Comparison of ENCODE assay signal across 20 cellular contexts in the genomic region with DNA sequence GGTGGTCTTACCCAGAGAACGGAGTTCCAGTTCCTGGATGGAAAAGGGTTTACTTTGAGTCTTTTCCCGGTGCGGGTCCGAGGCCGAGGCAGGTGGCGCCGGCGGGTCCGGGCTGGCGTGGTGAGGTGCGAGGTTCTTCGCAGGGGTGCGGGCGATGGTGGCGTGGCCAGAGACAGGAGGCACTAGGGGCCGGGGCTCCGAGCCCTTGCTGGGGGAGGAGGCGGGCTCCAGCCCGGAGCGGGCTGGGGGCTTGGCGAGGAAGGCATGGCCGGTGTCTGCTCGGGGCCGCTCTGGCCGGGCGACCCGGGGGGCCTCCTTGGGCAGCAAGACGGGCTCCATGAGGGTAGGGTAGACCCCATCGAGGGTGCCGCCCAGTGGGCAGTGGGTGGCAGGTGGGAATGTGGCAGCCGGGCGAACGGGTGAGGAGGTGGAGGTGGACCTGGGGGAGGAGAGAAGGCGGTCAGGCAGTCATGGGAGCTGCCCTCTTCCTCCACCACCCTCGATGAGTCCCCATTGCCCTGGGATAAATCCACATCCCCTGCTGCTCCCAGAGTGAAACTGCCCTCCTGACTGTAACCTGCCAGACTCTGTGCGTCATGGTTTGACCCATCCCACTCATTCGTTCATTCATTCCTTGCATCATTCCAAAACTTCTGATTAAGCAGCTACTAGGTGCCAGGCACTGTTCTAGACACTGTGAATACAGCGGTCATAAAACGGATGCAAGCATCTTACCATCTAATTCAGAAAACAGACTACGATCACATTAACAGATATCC. TPM values are rescaled to one million over a fixed set of nuclear protein-coding genes. Genes with fewer than 3 reads are reported as not detected.
DNase-seq lines count a peak whose midpoint lies in the region; ATAC-seq, FAIRE-seq and TF ChIP-seq lines count a peak whose summit lies in the region.
"Had no signal": no experiment of that assay in that cellular context is flagged by ENCODE, and none has a peak within 500 bp of the region (broad histone marks: within the 10 kb centered on the region; RNA-seq: fewer than 3 reads in every experiment).

No MANE protein-coding gene starts in this region.

- H3K27me3 ChIP-seq in GM23338 (ENCODE audit: insufficient read depth) = no peaks in the 10 kb centered on the region
- no peaks in the 10 kb centered on the region for H3K27me3 ChIP-seq in RWPE2 (ENCODE audit: insufficient read depth, poor library complexity, severe bottlenecking)
- H3K27me3 ChIP-seq in mammary epithelial cell (ENCODE audit: insufficient read depth, low read length) = no peaks in the 10 kb centered on the region
- no peaks in the 10 kb centered on the region for H3K27me3 ChIP-seq in Peyer's patch

- H3K4me3 ChIP-seq in GM23338 = no peak overlapping the region
- H3K4me3 ChIP-seq in RWPE2 (ENCODE audit: severe bottlenecking) = no peak overlapping the region
- H3K4me3 ChIP-seq in mammary epithelial cell (replicated peaks in 1 of 3; ENCODE audit: insufficient read depth in 1 of 3, low read depth in 2 of 3, low read length in 3 of 3) = no peak overlapping the region
- H3K4me3 ChIP-seq in kidney (ENCODE audit: low read length in 2 of 2) = no peak overlapping the region
- no peak overlapping the region for H3K4me3 ChIP-seq in Peyer's patch

- no peak for ATAC-seq in GM23338
- 0 out of 3 replicates have a peak, but pooled peaks have one; percentile 7 for ATAC-seq in RWPE2 (ENCODE audit: low read depth)
- ATAC-seq in WTC11 = no peak
- ATAC-seq in HG02970 (IDR thresholded peaks at IDR 0.05; ENCODE audit: low FRiP score, unreplicated experiment) = no peak

- in situ Hi-C loops in mammary epithelial cell (cut with MboI; ENCODE audit: low sequenced_read_pairs in 2 of 2) = no loop called here

- H3K9me3 Mint-ChIP-seq in GM23338 = no peaks in the 10 kb centered on the region; the same call in 2 of the 3 replicates
- H3K9me3 Mint-ChIP-seq in WTC11 = no peaks in the 10 kb centered on the region
- H3K9me3 Mint-ChIP-seq: CD4-positive, CD25-positive, alpha-beta regulatory T cell had no signal

- H3K79me2 ChIP-seq in GM23338 (replicated peaks; ENCODE audit: insufficient read depth) (no peaks in the 10 kb centered on the region), mammary epithelial cell (ENCODE audit: insufficient read depth, low read length) (no peaks in the 10 kb centered on the region)

- H3K36me3 ChIP-seq in GM23338 (ENCODE audit: insufficient read depth) (peaks cover 6% of the 10 kb centered on the region), RWPE2 (ENCODE audit: low read depth) (peaks cover 81% of the 10 kb centered on the region), mammary epithelial cell (ENCODE audit: insufficient read depth, low read length) (peaks cover 6% of the 10 kb centered on the region), kidney (ENCODE audit: control insufficient read depth in 1 of 2, insufficient read depth in 2 of 2, low read length in 2 of 2) (peaks cover 26 to 43% of the 10 kb centered on the region in 2 donors), Peyer's patch (peaks cover 0 to 84% (median 0%) of the 10 kb centered on the region in 3 donors)

- H3K27me3 Mint-ChIP-seq in GM23338 (ENCODE audit: insufficient read depth, low read depth, poor library complexity) = peaks cover 13% of the 10 kb centered on the region
- no peaks in the 10 kb centered on the region for H3K27me3 Mint-ChIP-seq in WTC11 (ENCODE audit: low read depth)
- H3K27me3 Mint-ChIP-seq: CD4-positive, CD25-positive, alpha-beta regulatory T cell had no signal

- no peak overlapping the region for H3K27ac ChIP-seq in GM23338 (ENCODE audit: low read depth)
- H3K27ac ChIP-seq in RWPE2 (ENCODE audit: poor library complexity, severe bottlenecking) = no peak overlapping the region
- no peak overlapping the region for H3K27ac ChIP-seq in mammary epithelial cell (ENCODE audit: insufficient read depth, low read depth, low read length)
- H3K27ac ChIP-seq in kidney (ENCODE audit: low read depth in 2 of 2, low read length in 2 of 2) = no peak overlapping the region
- no peak overlapping the region for H3K27ac ChIP-seq in Peyer's patch

- POLR2A ChIA-PET in WTC11 (lab: Charles Lee) = no interaction called here

- intact Hi-C loops in mammary epithelial cell (cut with micrococcal nuclease) = no loop called here
- intact Hi-C loops in kidney (cut with DNase I) = loop anchor here (10.0 kb wide), 1 partner anchor 438 kb away; no protein-coding TSS in a partner anchor

- dilution Hi-C loops in mammary epithelial cell (cut with HindIII; ENCODE audit: low sequenced_read_pairs) = no loop called here

- no peaks in the 10 kb centered on the region for H3F3A ChIP-seq in GM23338 (replicated peaks; ENCODE audit: low read depth)

- H3K27ac Mint-ChIP-seq in GM23338 (0 out of 2 replicates have a peak overlapping the region, but pooled peaks have one; percentile 36), WTC11 (no peak overlapping the region; the same call in 1 of the 2 replicates)

- WGBS in mammary epithelial cell (ENCODE audit: low coverage, missing lambda C conversion rate) = 89% methylated on average over 9 of the region's 40 CpGs

- no peak overlapping the region for H3K4me3 Mint-ChIP-seq in GM23338
- no peak overlapping the region for H3K4me3 Mint-ChIP-seq in WTC11

- H2AFZ ChIP-seq in GM23338 (no peak overlapping the region), mammary epithelial cell (ENCODE audit: low read depth, low read length) (no peak overlapping the region)

- no TSS peak for BruUV-seq in mammary epithelial cell (replicated peaks; lab: Mats Ljungman, UMichigan)

- H3K9me3 ChIP-seq in RWPE2 (ENCODE audit: severe bottlenecking) = no peaks in the 10 kb centered on the region
- no peaks in the 10 kb centered on the region for H3K9me3 ChIP-seq in mammary epithelial cell (replicated peaks; ENCODE audit: insufficient read depth, low read length)
- no peaks in the 10 kb centered on the region for H3K9me3 ChIP-seq in kidney (ENCODE audit: control insufficient read depth in 1 of 2, low read length in 2 of 2)
- H3K9me3 ChIP-seq in Peyer's patch = no peaks in the 10 kb centered on the region
- H3K9me3 ChIP-seq: Caco-2 had no signal

- TF ChIP-seq CTCF in GM23338 (conservative IDR thresholded peaks at IDR 0.05; ENCODE audit: low read depth in 2 of 2) (0 out of 4 replicates have a peak, but pooled peaks of 1 of the 2 experiments have one; percentile 5), RWPE2 (IDR thresholded peaks at IDR 0.05; ENCODE audit: poor library complexity, severe bottlenecking) (no peak), mammary epithelial cell (conservative IDR thresholded peaks at IDR 0.05 in 1 of 2, IDR thresholded peaks at IDR 0.05 in 1 of 2; ENCODE audit: extremely low read depth in 1 of 2, insufficient read depth in 1 of 2, low read depth in 1 of 2, low read length in 2 of 2) (no peak), kidney (IDR thresholded peaks at IDR 0.05; ENCODE audit: borderline replicate concordance, extremely low read depth, insufficient read depth) (no peak), WTC11 (IDR thresholded peaks at IDR 0.05) (no peak), Peyer's patch (IDR thresholded peaks at IDR 0.05) (no peak)

- H3K9ac ChIP-seq in mammary epithelial cell (ENCODE audit: insufficient read depth, low read length) = no peak overlapping the region
- no peak overlapping the region for H3K9ac ChIP-seq in kidney (ENCODE audit: low read length in 2 of 2)

- H3K4me2 ChIP-seq in GM23338 (no peak overlapping the region), mammary epithelial cell (ENCODE audit: insufficient read depth, low read depth, low read length) (no peak overlapping the region)

- TF ChIP-seq POLR2A in Peyer's patch (IDR thresholded peaks at IDR 0.05) = no peak

- CTCF ChIA-PET in mammary epithelial cell (lab: Charles Lee; ENCODE audit: low non-redundant PET) = no interaction called here
- CTCF ChIA-PET in WTC11 (lab: Charles Lee) = no interaction called here

- no peak for DNase-seq in GM23338 (ENCODE audit: low spot score)
- no peak for DNase-seq in RWPE2 (ENCODE audit: low spot score)
- peak; percentile 23 for DNase-seq in mammary epithelial cell
- DNase-seq in kidney = peak; percentile 65
- no peak for DNase-seq in WTC11 (ENCODE audit: low spot score)
- DNase-seq in midbrain (lab: John Stamatoyannopoulos, UW) = no peak
- DNase-seq in Peyer's patch = no peak
- DNase-seq: ACHN; AML-193; Caco-2; CD4-positive, CD25-positive, alpha-beta regulatory T cell; DMS153; Karpas-422; MM.1S; NCI-H1105; NCI-H187; NCI-H446 had no signal

- no peaks in the 10 kb centered on the region; the same call in 2 of the 3 replicates for H3K4me1 Mint-ChIP-seq in GM23338
- H3K4me1 Mint-ChIP-seq in WTC11 = no peaks in the 10 kb centered on the region
- H3K4me1 Mint-ChIP-seq: CD4-positive, CD25-positive, alpha-beta regulatory T cell had no signal

- H4K20me1 ChIP-seq in GM23338 (replicated peaks; ENCODE audit: insufficient read depth) (no peaks in the 10 kb centered on the region; the same call in 1 of the 2 replicates), mammary epithelial cell (ENCODE audit: insufficient read depth, low read length) (peaks cover 2% of the 10 kb centered on the region)

- no peak for FAIRE-seq in kidney (lab: Jason Lieb, UNC)
- FAIRE-seq: GM12892, H1 had no signal

- no peaks in the 10 kb centered on the region for H3K9me2 ChIP-seq in GM23338 (ENCODE audit: insufficient read depth)

- H3K4me1 ChIP-seq in GM23338 (ENCODE audit: insufficient read depth) = no peaks in the 10 kb centered on the region
- no peaks in the 10 kb centered on the region for H3K4me1 ChIP-seq in RWPE2 (ENCODE audit: insufficient read depth, poor library complexity, severe bottlenecking)
- H3K4me1 ChIP-seq in mammary epithelial cell (ENCODE audit: insufficient read depth, low read length) = no peaks in the 10 kb centered on the region
- H3K4me1 ChIP-seq in kidney (ENCODE audit: control insufficient read depth in 1 of 2, insufficient read depth in 1 of 2, low read depth in 1 of 2, low read length in 2 of 2) = no peaks in the 10 kb centered on the region
- H3K4me1 ChIP-seq in Peyer's patch = no peaks in the 10 kb centered on the region
- H3K4me1 ChIP-seq: Caco-2 had no signal

- H3K36me3 Mint-ChIP-seq in GM23338 (ENCODE audit: low read depth) (peaks cover 50% of the 10 kb centered on the region), WTC11 (peaks cover 38% of the 10 kb centered on the region)

TF ChIP-seq in GM23338, 12 proteins besides CTCF, POLR2A, EP300 and RAD21 (continues in another document):
- no peak for TF ChIP-seq CREB1 (CRISPR knock-in tag; IDR thresholded peaks at IDR 0.05; ENCODE audit: low read depth)
- TF ChIP-seq NANOG (IDR thresholded peaks at IDR 0.05; ENCODE audit: borderline replicate concordance) = no peak

TF ChIP-seq in WTC11, 78 proteins besides CTCF, POLR2A, EP300 and RAD21 (continues in another document):
- TF ChIP-seq OVOL2 (CRISPR knock-in tag; IDR thresholded peaks at IDR 0.05; ENCODE audit: borderline replicate concordance) = no peak
- no peak for TF ChIP-seq ELF4 (CRISPR knock-in tag; IDR thresholded peaks at IDR 0.05; ENCODE audit: low read depth)

RNA-seq across cellular contexts. Expression of gene RFLNA, which starts 42.0 kb away (rescaled TPM):
- total RNA-seq in GM23338 (2014; rRNA removed; shearing (Covaris generic)) = 16.2 and 20.4 TPM in 2 replicates
- polyA plus RNA-seq in GM23338 (2016; fragmentation: Nextera tagmentation; extraction: Ambion mirVana) (3.8 and 3.9 TPM in 2 replicates), mammary epithelial cell (0.20 TPM), kidney (ENCODE audit: insufficient read depth, low read depth, low replicate concordance) (0.82 TPM)
- total RNA-seq in mammary epithelial cell (1 to 10 TPM in 1 of 2 donors, not detected in 1; 4.5 TPM), kidney (0.76 TPM), WTC11 (2021) (6.3 to 11.3 TPM (median 10.2 TPM) in 3 replicates), Peyer's patch (10 to 100 TPM in 3 of 4 donors, 1 to 10 TPM in 1; 8.3 to 25.7 (median 21.1) TPM)
- polyA minus RNA-seq in mammary epithelial cell = not detected
- total RNA-seq: CD4-positive, CD25-positive, alpha-beta regulatory T cell had no signal
- polyA plus RNA-seq: CD4-positive, CD25-positive, alpha-beta regulatory T cell had no signal

Comparison
In these comparisons a context has a peak if more than half of its experiments do, and no peak if none do; other contexts are left out.
1. DNase-seq: peak in mammary epithelial cell (single experiment) and kidney (single experiment); none in GM23338 (single experiment), RWPE2 (single experiment), WTC11 (single experiment), midbrain (single experiment) and Peyer's patch (0 of 3).